Comparison of ENCODE assay signal across 14 cellular contexts in the genomic region with DNA sequence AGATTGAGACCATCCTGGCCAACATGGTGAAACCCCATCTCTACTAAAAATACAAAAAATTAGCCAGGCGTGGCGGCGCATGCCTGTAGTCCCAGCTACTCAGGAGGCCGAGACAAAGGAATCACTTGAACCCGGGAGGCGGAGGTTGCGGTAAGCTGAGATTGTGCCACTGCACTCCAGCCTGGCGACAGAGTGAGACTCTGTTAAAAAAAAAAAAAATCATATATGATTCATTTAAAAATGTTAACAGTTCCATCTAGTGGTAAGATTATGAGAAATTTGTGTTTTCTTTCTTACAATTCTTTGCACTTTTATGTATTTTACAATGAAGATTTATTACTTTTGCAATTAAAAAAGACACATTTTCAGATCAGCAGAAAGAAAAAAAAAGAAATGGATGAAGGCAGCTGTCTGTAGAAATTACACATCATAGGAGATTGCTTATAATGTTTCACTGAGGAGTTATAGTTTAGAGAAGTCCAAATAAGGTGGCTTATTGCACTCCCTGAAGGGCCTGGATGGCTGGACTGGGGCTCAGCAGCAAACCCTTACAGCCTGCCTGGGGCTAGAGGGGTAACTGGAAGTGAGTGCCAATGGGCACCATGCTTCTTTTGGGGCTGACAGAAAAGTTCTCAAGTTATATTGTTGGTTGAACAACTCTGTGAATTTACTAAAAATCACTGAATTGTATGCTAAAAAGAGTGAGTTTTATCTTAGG. TPM values are rescaled to one million over a fixed set of nuclear protein-coding genes. Genes with fewer than 3 reads are reported as not detected.
DNase-seq lines count a peak whose midpoint lies in the region; ATAC-seq and TF ChIP-seq lines count a peak whose summit lies in the region.
"Had no signal": no experiment of that assay in that cellular context is flagged by ENCODE, and none has a peak within 500 bp of the region (broad histone marks: within the 10 kb centered on the region; RNA-seq: fewer than 3 reads in every experiment).

No MANE protein-coding gene starts in this region.

- H3K79me2 ChIP-seq in KMS-11 (ENCODE audit: insufficient read depth, low read depth) = no peaks in the 10 kb centered on the region

- no peak for ATAC-seq in HG03457 (IDR thresholded peaks at IDR 0.05; ENCODE audit: unreplicated experiment)
- ATAC-seq in stimulated activated naive CD8-positive, alpha-beta T cell treated with anti-CD3 and anti-CD28 coated beads, Interleukin-15, Interleukin-2, amounts not matched to agents 100 U/mL and 50 U/mL, for 24 hours = no peak
- no peak for ATAC-seq in HG03045 (IDR thresholded peaks at IDR 0.05; ENCODE audit: unreplicated experiment)
- ATAC-seq: activated naive CD4-positive, alpha-beta T cell treated with anti-CD3 and anti-CD28 coated beads, Interleukin-2, amount 50 U/mL, for 72 hours; left ventricle myocardium superior; naive thymus-derived CD8-positive, alpha-beta T cell; sciatic nerve had no signal

- H4K20me1 ChIP-seq in KMS-11 (ENCODE audit: insufficient read depth) = no peaks in the 10 kb centered on the region

- H3K4me1 ChIP-seq in KMS-11 (ENCODE audit: low read depth, poor library complexity, severe bottlenecking) = no peaks in the 10 kb centered on the region

- peak; percentile 37; the same call in 1 of the 2 replicates for TF ChIP-seq CTCF in KMS-11 (conservative IDR thresholded peaks at IDR 0.05; ENCODE audit: low read depth, low read length)

- no peaks in the 10 kb centered on the region for H3K36me3 ChIP-seq in KMS-11 (ENCODE audit: insufficient read depth)

- no peaks in the 10 kb centered on the region for H3K27me3 ChIP-seq in KMS-11 (ENCODE audit: insufficient read depth, low read depth)

- DNase-seq in Daoy (ENCODE audit: low read depth) (peak; percentile 28), SW480 (ENCODE audit: low spot score) (peak; percentile 17), glomerular visceral epithelial cell (ENCODE audit: extremely low spot score) (peak; percentile 3), HUDEP-2 (lab: John Stamatoyannopoulos, UW; ENCODE audit: unreplicated experiment in 76 of 76) (no peak)
- no peak for DNase-seq in stimulated activated naive CD8-positive, alpha-beta T cell treated with anti-CD3 and anti-CD28 coated beads, Interleukin-15, Interleukin-2, amounts not matched to agents 100 U/mL and 50 U/mL, for 24 hours
- DNase-seq: glutamatergic neuron; left ventricle myocardium superior; naive thymus-derived CD8-positive, alpha-beta T cell; NCI-H2029 treated with DMSO at 0.1 percent for 48 hours had no signal

- H3K4me2 ChIP-seq in KMS-11 = no peak overlapping the region

- H2AFZ ChIP-seq in KMS-11 (ENCODE audit: low read depth) = no peak overlapping the region

- H3K4me3 ChIP-seq in KMS-11 (IDR thresholded peaks at IDR 0.05; ENCODE audit: insufficient read depth, low read depth, low read length) = no peak overlapping the region

- no peak overlapping the region for H3K27ac ChIP-seq in KMS-11

- H3K9ac ChIP-seq in KMS-11 = no peak overlapping the region

RNA-seq across cellular contexts. Expression of a gene that starts 20.2 kb away (rescaled TPM):
- not detected in 2 replicates for total RNA-seq in Daoy (2014; rRNA removed; shearing (Covaris generic))

RNA-seq across cellular contexts. Expression of a gene that starts 43.1 kb away (rescaled TPM):
- total RNA-seq in Daoy (2014; rRNA removed; shearing (Covaris generic)) = 53.1 TPM in 2 replicates

Comparison
In these comparisons a context has a peak if more than half of its experiments do, and no peak if none do; other contexts are left out.
1. DNase-seq: peak in Daoy (single experiment), SW480 (single experiment) and glomerular visceral epithelial cell (single experiment); none in HUDEP-2 (0 of 76) and stimulated activated naive CD8-positive, alpha-beta T cell treated with anti-CD3 and anti-CD28 coated beads, Interleukin-15, Interleukin-2, amounts not matched to agents 100 U/mL and 50 U/mL, for 24 hours (single experiment).